1 cellular context compared by ENCODE assay signal in the genomic region with DNA sequence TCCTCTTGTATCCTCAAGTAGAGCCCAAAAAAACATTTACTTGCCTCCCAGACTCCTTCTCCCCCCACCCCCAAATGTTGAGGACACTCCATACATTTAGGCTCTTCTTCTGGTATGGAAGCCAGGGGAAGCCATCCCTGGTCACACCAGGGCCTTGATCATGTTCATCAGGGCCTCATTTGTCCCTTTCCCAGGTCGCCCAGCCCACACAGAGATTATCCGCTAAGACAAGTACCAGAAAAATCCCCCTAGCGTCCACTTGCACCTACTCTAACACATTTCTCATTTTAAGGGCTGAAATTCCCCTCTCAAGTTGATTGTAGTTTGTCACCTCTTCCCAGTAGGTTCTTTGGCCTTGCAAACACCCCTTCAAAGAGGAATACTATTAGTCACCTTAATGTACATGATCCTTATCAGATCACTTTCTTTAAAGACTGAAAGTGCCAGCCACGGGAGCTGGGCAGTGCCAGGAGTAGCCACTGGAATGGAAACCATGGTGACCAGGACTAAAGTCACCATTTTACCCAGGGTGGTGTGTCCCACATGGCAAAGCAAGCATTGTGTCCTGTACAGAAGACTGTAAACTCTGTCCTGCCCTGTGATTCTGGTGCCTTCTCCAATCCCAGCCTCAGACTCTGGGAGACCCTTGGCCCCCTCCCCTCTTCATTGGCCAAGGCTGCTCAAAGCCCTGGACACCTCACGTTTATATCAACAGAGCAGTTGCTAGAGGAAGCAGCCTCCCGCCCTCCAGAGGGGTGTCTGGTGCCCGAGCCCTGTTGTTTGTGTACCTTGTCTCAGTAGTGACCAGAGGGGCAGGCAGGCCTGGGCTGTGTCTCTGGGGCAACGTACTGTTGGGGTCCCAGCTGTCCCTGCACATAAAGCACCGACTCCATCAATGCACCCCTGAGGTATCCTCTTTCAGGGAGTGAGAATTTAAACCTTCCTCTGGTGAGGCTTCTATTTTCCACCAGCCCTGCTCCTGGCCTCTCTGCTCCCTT.
TF ChIP-seq lines count a peak whose summit lies in the region.

No MANE protein-coding gene starts in this region.

TF ChIP-seq in K562, 482 proteins besides CTCF, POLR2A, EP300 and RAD21:
- no peak for TF ChIP-seq NFXL1 (CRISPR knock-in tag; IDR thresholded peaks at IDR 0.05)
- no peak for TF ChIP-seq BRD9 (IDR thresholded peaks at IDR 0.05; ENCODE audit: low read depth, partially characterized antibody)
- TF ChIP-seq C11orf30 (IDR thresholded peaks at IDR 0.05; ENCODE audit: low read depth), result no peak
- no peak for TF ChIP-seq HMG20B (CRISPR knock-in tag; IDR thresholded peaks at IDR 0.05)
- TF ChIP-seq, protein P1, sequence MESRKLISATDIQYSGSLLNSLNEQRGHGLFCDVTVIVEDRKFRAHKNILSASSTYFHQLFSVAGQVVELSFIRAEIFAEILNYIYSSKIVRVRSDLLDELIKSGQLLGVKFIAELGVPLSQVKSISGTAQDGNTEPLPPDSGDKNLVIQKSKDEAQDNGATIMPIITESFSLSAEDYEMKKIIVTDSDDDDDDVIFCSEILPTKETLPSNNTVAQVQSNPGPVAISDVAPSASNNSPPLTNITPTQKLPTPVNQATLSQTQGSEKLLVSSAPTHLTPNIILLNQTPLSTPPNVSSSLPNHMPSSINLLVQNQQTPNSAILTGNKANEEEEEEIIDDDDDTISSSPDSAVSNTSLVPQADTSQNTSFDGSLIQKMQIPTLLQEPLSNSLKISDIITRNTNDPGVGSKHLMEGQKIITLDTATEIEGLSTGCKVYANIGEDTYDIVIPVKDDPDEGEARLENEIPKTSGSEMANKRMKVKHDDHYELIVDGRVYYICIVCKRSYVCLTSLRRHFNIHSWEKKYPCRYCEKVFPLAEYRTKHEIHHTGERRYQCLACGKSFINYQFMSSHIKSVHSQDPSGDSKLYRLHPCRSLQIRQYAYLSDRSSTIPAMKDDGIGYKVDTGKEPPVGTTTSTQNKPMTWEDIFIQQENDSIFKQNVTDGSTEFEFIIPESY (CRISPR knock-in tag; IDR thresholded peaks at IDR 0.05), result peak; percentile 52; the same call in 1 of the 2 replicates
- TF ChIP-seq SNAPC5 (CRISPR knock-in tag; IDR thresholded peaks at IDR 0.05), result no peak
- TF ChIP-seq PTBP1 (IDR thresholded peaks at IDR 0.05; ENCODE audit: low read depth, low read length), result no peak
TF ChIP-seq in K562: peak in this region for 1.
